1 cellular context compared by ENCODE assay signal in genomic region chr5:111530298-111530740, GRCh38.
TF ChIP-seq lines count a peak whose summit lies in the region.

No MANE protein-coding gene starts in this region.

TF ChIP-seq in K562, 482 proteins besides CTCF, POLR2A, EP300 and RAD21 (continued from another document and continues in another):
- no peak for TF ChIP-seq ZFP91 (CRISPR knock-in tag; IDR thresholded peaks at IDR 0.05)
- peak; percentile 75; the same call in 1 of the 2 replicates for TF ChIP-seq THRB (CRISPR knock-in tag; conservative IDR thresholded peaks at IDR 0.05)
- no peak for TF ChIP-seq PYGO2 (tag; IDR thresholded peaks at IDR 0.05)
- no peak for TF ChIP-seq ZSCAN32 (CRISPR knock-in tag; IDR thresholded peaks at IDR 0.05)
- TF ChIP-seq ZNF41 (CRISPR knock-in tag; conservative IDR thresholded peaks at IDR 0.05) = no peak
- no peak for TF ChIP-seq ZFP1 (CRISPR knock-in tag; IDR thresholded peaks at IDR 0.05)
- no peak for TF ChIP-seq CGGBP1 (CRISPR knock-in tag; IDR thresholded peaks at IDR 0.05)
- peak; percentile 66 for TF ChIP-seq ZBTB12 (CRISPR knock-in tag; IDR thresholded peaks at IDR 0.05)
- no peak for TF ChIP-seq NCOA4 (IDR thresholded peaks at IDR 0.05; ENCODE audit: partially characterized antibody)
- TF ChIP-seq SMARCA4 (IDR thresholded peaks at IDR 0.05) = peak; percentile 82
- no peak for TF ChIP-seq ZNF695 (CRISPR knock-in tag; IDR thresholded peaks at IDR 0.05)
- TF ChIP-seq IRF9 (tag; IDR thresholded peaks at IDR 0.05) = no peak
- TF ChIP-seq MYNN (IDR thresholded peaks at IDR 0.05) = 0 out of 2 replicates have a peak, but pooled peaks have one; percentile 17
- no peak for TF ChIP-seq MYNN (CRISPR knock-in tag; IDR thresholded peaks at IDR 0.05)
- TF ChIP-seq TAF1 (IDR thresholded peaks at IDR 0.05; ENCODE audit: control insufficient read depth, extremely low read depth, insufficient read depth, low read length, severe bottlenecking) = no peak
- TF ChIP-seq TEAD1 (CRISPR knock-in tag; IDR thresholded peaks at IDR 0.05) = peak; percentile 87 to 88; a peak in 3 of 4 replicates
- TF ChIP-seq GATA2 (CRISPR knock-in tag; IDR thresholded peaks at IDR 0.05) = no peak
- TF ChIP-seq CBX5 (IDR thresholded peaks at IDR 0.05; ENCODE audit: borderline replicate concordance, low read depth) = peak; percentile 77
- no peak for TF ChIP-seq GTF2A2 (tag; IDR thresholded peaks at IDR 0.05)
- no peak for TF ChIP-seq PURB (CRISPR knock-in tag; IDR thresholded peaks at IDR 0.05; ENCODE audit: low read depth)
- TF ChIP-seq ZNF175 (CRISPR knock-in tag; IDR thresholded peaks at IDR 0.05; ENCODE audit: low read depth) = 0 out of 2 replicates have a peak, but pooled peaks have one; percentile 55
- no peak for TF ChIP-seq ZNF444 (CRISPR knock-in tag; IDR thresholded peaks at IDR 0.05)
- TF ChIP-seq CREB1 (IDR thresholded peaks at IDR 0.05) = peak; percentile 72
- TF ChIP-seq CREB1 (CRISPR knock-in tag; IDR thresholded peaks at IDR 0.05) = no peak
- 0 out of 4 replicates have a peak, but pooled peaks of 1 of the 2 experiments have one; percentile 45 for TF ChIP-seq ETV6 (IDR thresholded peaks at IDR 0.05; ENCODE audit: borderline replicate concordance in 1 of 2, low read depth in 2 of 2, low read length in 1 of 2)
- TF ChIP-seq ETV6 (CRISPR knock-in tag; IDR thresholded peaks at IDR 0.05; ENCODE audit: borderline replicate concordance) = no peak
- peak; percentile 77 for TF ChIP-seq MYC (IDR thresholded peaks at IDR 0.05; ENCODE audit: low read depth, low read length)
- no peak for TF ChIP-seq MYC (CRISPR knock-in tag; IDR thresholded peaks at IDR 0.05; ENCODE audit: borderline replicate concordance, low read depth)
- TF ChIP-seq MYBL2 (IDR thresholded peaks at IDR 0.05; ENCODE audit: low read depth) = no peak
- TF ChIP-seq MYBL2 (CRISPR knock-in tag; IDR thresholded peaks at IDR 0.05; ENCODE audit: borderline replicate concordance) = no peak
- no peak for TF ChIP-seq ZFX (CRISPR knock-in tag; IDR thresholded peaks at IDR 0.05)
- TF ChIP-seq FOXM1 (IDR thresholded peaks at IDR 0.05; ENCODE audit: low read depth) = peak; percentile 56; the same call in 1 of the 2 replicates
- no peak for TF ChIP-seq FOXM1 (CRISPR knock-in tag; IDR thresholded peaks at IDR 0.05; ENCODE audit: low read depth)
- no peak for TF ChIP-seq GMEB1 (CRISPR knock-in tag; IDR thresholded peaks at IDR 0.05)
- no peak for TF ChIP-seq GTF2E2 (tag; IDR thresholded peaks at IDR 0.05)
- TF ChIP-seq BRCA1 (IDR thresholded peaks at IDR 0.05) = no peak
- TF ChIP-seq BRCA1 (CRISPR knock-in tag; IDR thresholded peaks at IDR 0.05) = no peak
- TF ChIP-seq ELF1 (tag; IDR thresholded peaks at IDR 0.05) = no peak
- no peak for TF ChIP-seq MEF2A (IDR thresholded peaks at IDR 0.05; ENCODE audit: control insufficient read depth, low read depth, low read length)
- no peak for TF ChIP-seq ZBTB43 (CRISPR knock-in tag; IDR thresholded peaks at IDR 0.05)
- no peak for TF ChIP-seq SETDB1 (IDR thresholded peaks at IDR 0.05; ENCODE audit: low read length)
- no peak for TF ChIP-seq ZBTB5 (IDR thresholded peaks at IDR 0.05)
- no peak for TF ChIP-seq RHOXF2B (CRISPR knock-in tag; conservative IDR thresholded peaks at IDR 0.05)
- TF ChIP-seq TFAP4 (CRISPR knock-in tag; IDR thresholded peaks at IDR 0.05; ENCODE audit: borderline replicate concordance) = 0 out of 2 replicates have a peak, but pooled peaks have one; percentile 14
- TF ChIP-seq CREB3L1 (IDR thresholded peaks at IDR 0.05; ENCODE audit: borderline replicate concordance, low read depth) = peak; percentile 71; the same call in 1 of the 2 replicates
- TF ChIP-seq ZNF445 (CRISPR knock-in tag; IDR thresholded peaks at IDR 0.05; ENCODE audit: low read depth) = no peak
- no peak for TF ChIP-seq KLF6 (CRISPR knock-in tag; IDR thresholded peaks at IDR 0.05; ENCODE audit: borderline replicate concordance)
- peak; percentile 56; the same call in 1 of the 2 replicates for TF ChIP-seq TOE1 (IDR thresholded peaks at IDR 0.05; ENCODE audit: borderline replicate concordance)
- no peak for TF ChIP-seq TOE1 (CRISPR knock-in tag; IDR thresholded peaks at IDR 0.05; ENCODE audit: borderline replicate concordance, low read depth)
- no peak for TF ChIP-seq ZNF146 (CRISPR knock-in tag; IDR thresholded peaks at IDR 0.05; ENCODE audit: unreplicated experiment)
- no peak for TF ChIP-seq POLR3A (IDR thresholded peaks at IDR 0.05; ENCODE audit: borderline replicate concordance, extremely low read depth, insufficient read depth, insufficient read length)
- TF ChIP-seq NFIX (CRISPR knock-in tag; IDR thresholded peaks at IDR 0.05; ENCODE audit: low read depth) = no peak
- TF ChIP-seq PBX2 (CRISPR knock-in tag; IDR thresholded peaks at IDR 0.05; ENCODE audit: low read depth) = no peak
- TF ChIP-seq PBX2 (tag; conservative IDR thresholded peaks at IDR 0.05; ENCODE audit: low read depth) = no peak
- TF ChIP-seq CC2D1A (IDR thresholded peaks at IDR 0.05) = peak; percentile 94
